ENCODE assay signal across 6 cellular contexts in the genomic region with DNA sequence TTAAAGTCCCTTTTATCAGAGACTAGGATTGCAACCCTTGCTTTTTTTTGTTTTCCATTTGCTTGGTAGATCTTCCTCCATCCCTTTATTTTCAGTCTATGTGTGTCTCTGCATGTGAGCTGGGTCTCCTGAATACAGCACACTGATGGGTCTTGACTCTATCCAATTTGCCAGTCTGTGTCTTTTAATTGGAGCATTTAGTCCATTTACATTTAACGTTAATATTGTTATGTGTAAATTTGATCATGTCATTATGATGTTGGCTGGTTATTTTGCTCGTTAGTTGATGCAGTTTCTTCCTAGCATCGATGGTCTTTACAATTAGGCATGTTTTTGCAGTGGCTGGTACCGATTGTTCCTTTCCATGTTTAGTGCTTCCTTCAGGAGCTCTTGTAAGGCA. TPM values are rescaled to one million over a fixed set of nuclear protein-coding genes. Genes with fewer than 3 reads are reported as not detected.
"Had no signal": no experiment of that assay in that cellular context is flagged by ENCODE, and none has a peak within 500 bp of the region (broad histone marks: within the 10 kb centered on the region; RNA-seq: fewer than 3 reads in every experiment).

No MANE protein-coding gene starts in this region.

RNA-seq across cellular contexts. Expression of gene OAS2, which starts 21.2 kb away (rescaled TPM):
- total RNA-seq: GM23338, H1, H7, H9 had no signal

RNA-seq across cellular contexts. Expression of gene OAS1, which starts 50.4 kb away (rescaled TPM):
- total RNA-seq: GM23248, GM23338, H1, H9, HFFc6 had no signal
- polyA plus RNA-seq: GM23338 had no signal
